ENCODE assay signal across 1 cellular context in genomic region chr18:43826215-43826614, GRCh38.
TF ChIP-seq lines count a peak whose summit lies in the region.

No MANE protein-coding gene starts in this region.

TF ChIP-seq in GM23338, 12 proteins besides CTCF, POLR2A, EP300 and RAD21 (continued from another document):
- TF ChIP-seq, protein P1, sequence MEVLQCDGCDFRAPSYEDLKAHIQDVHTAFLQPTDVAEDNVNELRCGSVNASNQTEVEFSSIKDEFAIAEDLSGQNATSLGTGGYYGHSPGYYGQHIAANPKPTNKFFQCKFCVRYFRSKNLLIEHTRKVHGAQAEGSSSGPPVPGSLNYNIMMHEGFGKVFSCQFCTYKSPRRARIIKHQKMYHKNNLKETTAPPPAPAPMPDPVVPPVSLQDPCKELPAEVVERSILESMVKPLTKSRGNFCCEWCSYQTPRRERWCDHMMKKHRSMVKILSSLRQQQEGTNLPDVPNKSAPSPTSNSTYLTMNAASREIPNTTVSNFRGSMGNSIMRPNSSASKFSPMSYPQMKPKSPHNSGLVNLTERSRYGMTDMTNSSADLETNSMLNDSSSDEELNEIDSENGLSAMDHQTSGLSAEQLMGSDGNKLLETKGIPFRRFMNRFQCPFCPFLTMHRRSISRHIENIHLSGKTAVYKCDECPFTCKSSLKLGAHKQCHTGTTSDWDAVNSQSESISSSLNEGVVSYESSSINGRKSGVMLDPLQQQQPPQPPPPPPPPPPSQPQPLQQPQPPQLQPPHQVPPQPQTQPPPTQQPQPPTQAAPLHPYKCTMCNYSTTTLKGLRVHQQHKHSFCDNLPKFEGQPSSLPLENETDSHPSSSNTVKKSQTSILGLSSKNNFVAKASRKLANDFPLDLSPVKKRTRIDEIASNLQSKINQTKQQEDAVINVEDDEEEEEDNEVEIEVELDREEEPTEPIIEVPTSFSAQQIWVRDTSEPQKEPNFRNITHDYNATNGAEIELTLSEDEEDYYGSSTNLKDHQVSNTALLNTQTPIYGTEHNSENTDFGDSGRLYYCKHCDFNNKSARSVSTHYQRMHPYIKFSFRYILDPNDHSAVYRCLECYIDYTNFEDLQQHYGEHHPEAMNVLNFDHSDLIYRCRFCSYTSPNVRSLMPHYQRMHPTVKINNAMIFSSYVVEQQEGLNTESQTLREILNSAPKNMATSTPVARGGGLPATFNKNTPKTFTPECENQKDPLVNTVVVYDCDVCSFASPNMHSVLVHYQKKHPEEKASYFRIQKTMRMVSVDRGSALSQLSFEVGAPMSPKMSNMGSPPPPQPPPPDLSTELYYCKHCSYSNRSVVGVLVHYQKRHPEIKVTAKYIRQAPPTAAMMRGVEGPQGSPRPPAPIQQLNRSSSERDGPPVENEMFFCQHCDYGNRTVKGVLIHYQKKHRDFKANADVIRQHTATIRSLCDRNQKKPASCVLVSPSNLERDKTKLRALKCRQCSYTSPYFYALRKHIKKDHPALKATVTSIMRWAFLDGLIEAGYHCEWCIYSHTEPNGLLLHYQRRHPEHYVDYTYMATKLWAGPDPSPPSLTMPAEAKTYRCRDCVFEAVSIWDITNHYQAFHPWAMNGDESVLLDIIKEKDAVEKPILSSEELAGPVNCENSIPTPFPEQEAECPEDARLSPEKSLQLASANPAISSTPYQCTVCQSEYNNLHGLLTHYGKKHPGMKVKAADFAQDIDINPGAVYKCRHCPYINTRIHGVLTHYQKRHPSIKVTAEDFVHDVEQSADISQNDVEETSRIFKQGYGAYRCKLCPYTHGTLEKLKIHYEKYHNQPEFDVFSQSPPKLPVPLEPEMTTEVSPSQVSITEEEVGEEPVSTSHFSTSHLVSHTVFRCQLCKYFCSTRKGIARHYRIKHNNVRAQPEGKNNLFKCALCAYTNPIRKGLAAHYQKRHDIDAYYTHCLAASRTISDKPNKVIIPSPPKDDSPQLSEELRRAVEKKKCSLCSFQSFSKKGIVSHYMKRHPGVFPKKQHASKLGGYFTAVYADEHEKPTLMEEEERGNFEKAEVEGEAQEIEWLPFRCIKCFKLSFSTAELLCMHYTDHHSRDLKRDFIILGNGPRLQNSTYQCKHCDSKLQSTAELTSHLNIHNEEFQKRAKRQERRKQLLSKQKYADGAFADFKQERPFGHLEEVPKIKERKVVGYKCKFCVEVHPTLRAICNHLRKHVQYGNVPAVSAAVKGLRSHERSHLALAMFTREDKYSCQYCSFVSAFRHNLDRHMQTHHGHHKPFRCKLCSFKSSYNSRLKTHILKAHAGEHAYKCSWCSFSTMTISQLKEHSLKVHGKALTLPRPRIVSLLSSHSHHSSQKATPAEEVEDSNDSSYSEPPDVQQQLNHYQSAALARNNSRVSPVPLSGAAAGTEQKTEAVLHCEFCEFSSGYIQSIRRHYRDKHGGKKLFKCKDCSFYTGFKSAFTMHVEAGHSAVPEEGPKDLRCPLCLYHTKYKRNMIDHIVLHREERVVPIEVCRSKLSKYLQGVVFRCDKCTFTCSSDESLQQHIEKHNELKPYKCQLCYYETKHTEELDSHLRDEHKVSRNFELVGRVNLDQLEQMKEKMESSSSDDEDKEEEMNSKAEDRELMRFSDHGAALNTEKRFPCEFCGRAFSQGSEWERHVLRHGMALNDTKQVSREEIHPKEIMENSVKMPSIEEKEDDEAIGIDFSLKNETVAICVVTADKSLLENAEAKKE (CRISPR knock-in tag; IDR thresholded peaks at IDR 0.05), result no peak
- TF ChIP-seq, protein P2, sequence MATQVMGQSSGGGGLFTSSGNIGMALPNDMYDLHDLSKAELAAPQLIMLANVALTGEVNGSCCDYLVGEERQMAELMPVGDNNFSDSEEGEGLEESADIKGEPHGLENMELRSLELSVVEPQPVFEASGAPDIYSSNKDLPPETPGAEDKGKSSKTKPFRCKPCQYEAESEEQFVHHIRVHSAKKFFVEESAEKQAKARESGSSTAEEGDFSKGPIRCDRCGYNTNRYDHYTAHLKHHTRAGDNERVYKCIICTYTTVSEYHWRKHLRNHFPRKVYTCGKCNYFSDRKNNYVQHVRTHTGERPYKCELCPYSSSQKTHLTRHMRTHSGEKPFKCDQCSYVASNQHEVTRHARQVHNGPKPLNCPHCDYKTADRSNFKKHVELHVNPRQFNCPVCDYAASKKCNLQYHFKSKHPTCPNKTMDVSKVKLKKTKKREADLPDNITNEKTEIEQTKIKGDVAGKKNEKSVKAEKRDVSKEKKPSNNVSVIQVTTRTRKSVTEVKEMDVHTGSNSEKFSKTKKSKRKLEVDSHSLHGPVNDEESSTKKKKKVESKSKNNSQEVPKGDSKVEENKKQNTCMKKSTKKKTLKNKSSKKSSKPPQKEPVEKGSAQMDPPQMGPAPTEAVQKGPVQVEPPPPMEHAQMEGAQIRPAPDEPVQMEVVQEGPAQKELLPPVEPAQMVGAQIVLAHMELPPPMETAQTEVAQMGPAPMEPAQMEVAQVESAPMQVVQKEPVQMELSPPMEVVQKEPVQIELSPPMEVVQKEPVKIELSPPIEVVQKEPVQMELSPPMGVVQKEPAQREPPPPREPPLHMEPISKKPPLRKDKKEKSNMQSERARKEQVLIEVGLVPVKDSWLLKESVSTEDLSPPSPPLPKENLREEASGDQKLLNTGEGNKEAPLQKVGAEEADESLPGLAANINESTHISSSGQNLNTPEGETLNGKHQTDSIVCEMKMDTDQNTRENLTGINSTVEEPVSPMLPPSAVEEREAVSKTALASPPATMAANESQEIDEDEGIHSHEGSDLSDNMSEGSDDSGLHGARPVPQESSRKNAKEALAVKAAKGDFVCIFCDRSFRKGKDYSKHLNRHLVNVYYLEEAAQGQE (IDR thresholded peaks at IDR 0.05; ENCODE audit: unreplicated experiment), result no peak
- TF ChIP-seq CREB1 (CRISPR knock-in tag; IDR thresholded peaks at IDR 0.05; ENCODE audit: low read depth), result no peak
- TF ChIP-seq ETS1 (IDR thresholded peaks at IDR 0.05), result no peak
- TF ChIP-seq STAT1 (IDR thresholded peaks at IDR 0.05; ENCODE audit: unreplicated experiment), result no peak
- no peak for TF ChIP-seq NANOG (IDR thresholded peaks at IDR 0.05; ENCODE audit: borderline replicate concordance)
- TF ChIP-seq POLR2AphosphoS5 (IDR thresholded peaks at IDR 0.05; ENCODE audit: low read depth), result no peak
- no peak for TF ChIP-seq EZH2phosphoT487 (IDR thresholded peaks at IDR 0.05; ENCODE audit: unreplicated experiment)
